Comparison of ENCODE assay signal across 8 cellular contexts in the genomic region with DNA sequence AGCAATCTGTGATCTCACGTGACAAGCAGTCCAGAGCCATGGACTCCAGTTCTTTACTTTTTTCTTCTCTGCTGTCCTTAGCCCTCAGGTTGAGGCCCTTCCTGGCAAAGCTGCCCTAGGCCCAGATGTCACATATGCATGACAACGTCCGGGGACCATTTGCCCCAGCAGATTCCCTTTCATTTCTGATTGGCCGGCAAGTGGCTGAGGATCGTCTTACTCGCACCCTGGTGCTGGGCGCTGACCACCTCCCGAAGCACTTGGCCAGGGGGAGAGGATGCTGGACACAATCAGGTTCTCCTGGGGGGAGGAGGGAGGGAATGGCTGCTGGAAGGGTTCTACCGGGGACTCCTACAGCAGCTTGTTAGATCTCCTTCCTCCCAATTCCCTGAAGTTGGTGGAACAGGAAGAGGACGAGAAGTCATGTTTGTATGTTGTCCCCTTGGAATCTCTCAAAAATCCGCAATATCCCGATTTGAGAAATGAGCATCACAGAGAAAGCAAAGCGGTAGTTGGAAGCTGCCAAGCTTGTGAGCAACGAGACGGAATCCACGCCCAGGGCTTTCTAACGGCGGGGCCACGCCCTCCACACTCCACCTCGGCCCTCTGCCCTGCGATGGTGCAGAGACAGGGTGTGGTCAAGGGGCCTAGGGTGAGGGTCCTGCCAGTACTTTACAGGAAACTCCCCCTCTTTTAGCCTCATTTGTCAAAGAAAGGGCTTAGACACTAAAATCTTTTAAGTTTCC.
DNase-seq lines count a peak whose midpoint lies in the region; ATAC-seq, FAIRE-seq and TF ChIP-seq lines count a peak whose summit lies in the region.
"Had no signal": no experiment of that assay in that cellular context is flagged by ENCODE, and none has a peak within 500 bp of the region (broad histone marks: within the 10 kb centered on the region; RNA-seq: fewer than 3 reads in every experiment).

No MANE protein-coding gene starts in this region.

- H3K4me3 ChIP-seq in RWPE2 (ENCODE audit: severe bottlenecking): no peak overlapping the region
- peak overlapping the region in 1 of 2 donors; percentile 57 for H3K4me3 ChIP-seq in stomach smooth muscle (ENCODE audit: low read length in 2 of 2)
- H3K4me3 ChIP-seq: cardiac muscle cell had no signal

- peaks cover 0 to 13% (median 0%) of the 10 kb centered on the region in 4 donors for H3K4me1 Mint-ChIP-seq in naive thymus-derived CD8-positive, alpha-beta T cell
- peaks cover 18% of the 10 kb centered on the region for H3K4me1 Mint-ChIP-seq in activated T-helper 1 cell treated with anti-CD3 and anti-CD28 coated beads, Interleukin-12 subunit alpha, Interleukin-12 subunit beta, Interleukin-2, Interleukin-4 antibody, amounts not matched to agents 30 ng/mL and 10 ng/mL and 1 ng/mL, durations not matched to agents 14 hours and 24 hours and 36 hours (ENCODE audit: low read depth)

- H3K9me3 ChIP-seq in RWPE2 (ENCODE audit: severe bottlenecking) (no peaks in the 10 kb centered on the region), stomach smooth muscle (ENCODE audit: control insufficient read depth in 2 of 2, low read length in 2 of 2) (no peaks in the 10 kb centered on the region)

- H3K27me3 ChIP-seq in RWPE2 (ENCODE audit: insufficient read depth, poor library complexity, severe bottlenecking) (no peaks in the 10 kb centered on the region), foreskin keratinocyte (no peaks in the 10 kb centered on the region), stomach smooth muscle (ENCODE audit: control insufficient read depth in 1 of 2, insufficient read depth in 2 of 2, low read length in 2 of 2) (no peaks in the 10 kb centered on the region)
- H3K27me3 ChIP-seq: cardiac muscle cell had no signal

- no peak for ATAC-seq in RWPE2 (ENCODE audit: low read depth)
- ATAC-seq in foreskin keratinocyte: peak; percentile 62
- ATAC-seq in naive thymus-derived CD8-positive, alpha-beta T cell: no peak

- no peaks in the 10 kb centered on the region for H3K27me3 Mint-ChIP-seq in naive thymus-derived CD8-positive, alpha-beta T cell
- H3K27me3 Mint-ChIP-seq in activated T-helper 1 cell treated with anti-CD3 and anti-CD28 coated beads, Interleukin-12 subunit alpha, Interleukin-12 subunit beta, Interleukin-2, Interleukin-4 antibody, amounts not matched to agents 30 ng/mL and 10 ng/mL and 1 ng/mL, durations not matched to agents 14 hours and 24 hours and 36 hours (ENCODE audit: insufficient read depth): peaks cover 2% of the 10 kb centered on the region

- no peak overlapping the region for H3K4me3 Mint-ChIP-seq in naive thymus-derived CD8-positive, alpha-beta T cell
- H3K4me3 Mint-ChIP-seq in activated T-helper 1 cell treated with anti-CD3 and anti-CD28 coated beads, Interleukin-12 subunit alpha, Interleukin-12 subunit beta, Interleukin-2, Interleukin-4 antibody, amounts not matched to agents 30 ng/mL and 10 ng/mL and 1 ng/mL, durations not matched to agents 14 hours and 24 hours and 36 hours: no peak overlapping the region

- H3K4me1 ChIP-seq in RWPE2 (ENCODE audit: insufficient read depth, poor library complexity, severe bottlenecking) (peaks cover 8% of the 10 kb centered on the region), foreskin keratinocyte (peaks cover 12% of the 10 kb centered on the region), stomach smooth muscle (ENCODE audit: control insufficient read depth, insufficient read depth, low read length) (peaks cover 20% of the 10 kb centered on the region)

- TF ChIP-seq CTCF in RWPE2 (IDR thresholded peaks at IDR 0.05; ENCODE audit: poor library complexity, severe bottlenecking) (no peak), foreskin keratinocyte (conservative IDR thresholded peaks at IDR 0.05) (no peak)

- DNase-seq in H54 (ENCODE audit: insufficient read length, low spot score) (peak; percentile 70), RWPE2 (ENCODE audit: low spot score) (no peak), foreskin keratinocyte (peak in 1 of 2 donors; percentile 50), SIG-M5 (lab: John Stamatoyannopoulos, UW) (no peak)
- no peak for DNase-seq in naive thymus-derived CD8-positive, alpha-beta T cell
- no peak for DNase-seq in activated T-helper 1 cell treated with anti-CD3 and anti-CD28 coated beads, Interleukin-12 subunit alpha, Interleukin-12 subunit beta, Interleukin-2, Interleukin-4 antibody, amounts not matched to agents 30 ng/mL and 10 ng/mL and 1 ng/mL, durations not matched to agents 14 hours and 24 hours and 36 hours (ENCODE audit: low spot score)

- peak overlapping the region; percentile 43 to 74 for H3K9ac ChIP-seq in stomach smooth muscle (ENCODE audit: low read length in 2 of 2)

- no peaks in the 10 kb centered on the region for H3K9me3 Mint-ChIP-seq in naive thymus-derived CD8-positive, alpha-beta T cell
- H3K9me3 Mint-ChIP-seq in activated T-helper 1 cell treated with anti-CD3 and anti-CD28 coated beads, Interleukin-12 subunit alpha, Interleukin-12 subunit beta, Interleukin-2, Interleukin-4 antibody, amounts not matched to agents 30 ng/mL and 10 ng/mL and 1 ng/mL, durations not matched to agents 14 hours and 24 hours and 36 hours: no peaks in the 10 kb centered on the region

- intact Hi-C loops in activated T-helper 1 cell treated with anti-CD3 and anti-CD28 coated beads, Interleukin-12 subunit alpha, Interleukin-12 subunit beta, Interleukin-2, Interleukin-4 antibody, amounts not matched to agents 30 ng/mL and 10 ng/mL and 1 ng/mL, durations not matched to agents 14 hours and 24 hours and 36 hours (cut with micrococcal nuclease): no loop called here

- no peaks in the 10 kb centered on the region for H3K36me3 ChIP-seq in RWPE2 (ENCODE audit: low read depth)
- no peaks in the 10 kb centered on the region for H3K36me3 ChIP-seq in stomach smooth muscle (ENCODE audit: control insufficient read depth in 2 of 2, insufficient read depth in 2 of 2, low read length in 2 of 2)
- H3K36me3 ChIP-seq: cardiac muscle cell had no signal

- peak overlapping the region; percentile 22 for H3K27ac ChIP-seq in RWPE2 (ENCODE audit: poor library complexity, severe bottlenecking)
- peak overlapping the region; percentile 50 for H3K27ac ChIP-seq in foreskin keratinocyte
- peak overlapping the region; percentile 82 for H3K27ac ChIP-seq in stomach smooth muscle (ENCODE audit: low read length)
- H3K27ac ChIP-seq: cardiac muscle cell had no signal

- TF ChIP-seq POLR2A in H54 (IDR thresholded peaks at IDR 0.05; ENCODE audit: low read depth, low read length): peak; percentile 45; the same call in 1 of the 2 replicates

- peak overlapping the region in 1 of 10 donors; percentile 44 for H3K27ac Mint-ChIP-seq in naive thymus-derived CD8-positive, alpha-beta T cell
- no peak overlapping the region for H3K27ac Mint-ChIP-seq in activated T-helper 1 cell treated with anti-CD3 and anti-CD28 coated beads, Interleukin-12 subunit alpha, Interleukin-12 subunit beta, Interleukin-2, Interleukin-4 antibody, amounts not matched to agents 30 ng/mL and 10 ng/mL and 1 ng/mL, durations not matched to agents 14 hours and 24 hours and 36 hours

- POLR2A ChIA-PET in naive thymus-derived CD8-positive, alpha-beta T cell (lab: Charles Lee): no interaction called here

- no peaks in the 10 kb centered on the region for H3K36me3 Mint-ChIP-seq in naive thymus-derived CD8-positive, alpha-beta T cell
- H3K36me3 Mint-ChIP-seq in activated T-helper 1 cell treated with anti-CD3 and anti-CD28 coated beads, Interleukin-12 subunit alpha, Interleukin-12 subunit beta, Interleukin-2, Interleukin-4 antibody, amounts not matched to agents 30 ng/mL and 10 ng/mL and 1 ng/mL, durations not matched to agents 14 hours and 24 hours and 36 hours (ENCODE audit: low read depth): no peaks in the 10 kb centered on the region

- FAIRE-seq in H54 (lab: Jason Lieb, UNC): peak; percentile 75

Comparison
In these comparisons a context has a peak if more than half of its experiments do, and no peak if none do; other contexts are left out.
1. H3K27ac ChIP-seq: peak in every context shown above with its lines; median percentile 82 in stomach smooth muscle; 50 in foreskin keratinocyte; 22 in RWPE2.